9 cellular contexts compared by ENCODE assay signal in the genomic region with DNA sequence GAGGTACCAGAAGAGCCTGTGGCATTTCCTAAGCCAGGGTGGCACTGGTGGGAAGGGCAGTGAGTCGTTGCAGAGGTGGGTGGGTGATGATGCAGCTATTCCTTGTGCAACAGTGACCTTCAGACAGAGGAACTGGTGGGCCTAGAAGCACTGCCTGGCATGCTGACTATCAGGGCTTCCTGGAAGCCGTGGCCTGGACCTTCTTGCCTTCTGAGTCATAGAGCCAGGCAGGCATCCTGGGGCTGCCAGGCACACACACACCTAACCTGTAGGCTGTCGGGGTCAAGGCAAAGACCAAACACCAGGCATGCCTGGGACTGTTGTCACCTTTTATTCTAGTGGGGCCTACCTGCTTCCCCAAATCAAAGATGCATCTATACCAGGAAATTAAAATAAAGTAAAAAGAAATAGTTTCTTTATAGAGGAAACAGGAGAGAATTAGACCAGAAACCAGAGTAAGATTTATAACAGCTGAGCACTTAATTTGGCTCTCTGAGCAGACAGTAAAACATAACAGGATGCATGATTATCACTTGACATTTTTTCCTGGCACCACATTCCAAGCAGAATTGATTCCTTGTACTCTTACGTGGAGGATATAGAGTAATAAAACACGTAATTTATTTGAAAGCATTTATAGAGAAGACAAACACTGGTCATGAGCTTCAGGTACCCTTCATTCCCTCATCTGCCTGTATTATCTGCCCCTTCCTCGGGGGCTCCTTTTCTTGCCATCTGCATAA. TPM values are rescaled to one million over a fixed set of nuclear protein-coding genes. Genes with fewer than 3 reads are reported as not detected.
A peak's percentile ranks its signal among the peaks of the same experiment; 100 is the strongest.
DNase-seq lines count a peak whose midpoint lies in the region; ATAC-seq, FAIRE-seq and TF ChIP-seq lines count a peak whose summit lies in the region.
"Had no signal": no experiment of that assay in that cellular context is flagged by ENCODE, and none has a peak within 500 bp of the region (broad histone marks: within the 10 kb centered on the region; RNA-seq: fewer than 3 reads in every experiment).

No MANE protein-coding gene starts in this region.

- H4K20me1 ChIP-seq in osteoblast (ENCODE audit: insufficient read depth, low read length) (no peaks in the 10 kb centered on the region), Karpas-422 (ENCODE audit: insufficient read depth, low read depth, low read length) (no peaks in the 10 kb centered on the region)

- intact Hi-C loops in dendritic cell treated with granulocyte-macrophage colony-stimulating factor and Interleukin-4, amounts not matched to agents 40 ng/mL and 50 ng/mL, for 4 days (cut with micrococcal nuclease): loop anchor here (10.0 kb wide), 1 partner anchor 73 kb away; no protein-coding TSS in a partner anchor

- CTCF ChIA-PET in RWPE1 (lab: Yijun Ruan, JAX): interaction anchor here (1.0 to 1.9 kb wide), 3 partner anchors 11 to 158 kb away, joined by 3 to 6 read pairs (median 3); no protein-coding TSS in a partner anchor

- H3K27ac ChIP-seq in RWPE1: peak overlapping the region; percentile 68
- peak overlapping the region; percentile 19 for H3K27ac ChIP-seq in osteoblast (ENCODE audit: low read depth, low read length)
- no peak overlapping the region for H3K27ac ChIP-seq in Karpas-422 (ENCODE audit: low read length)

- DNase-seq in CD1c-positive myeloid dendritic cell (ENCODE audit: extremely low spot score): peak; percentile 84
- DNase-seq in RWPE1 (ENCODE audit: low spot score): peak; percentile 85
- peak; percentile 37 for DNase-seq in osteoblast (ENCODE audit: insufficient read length, low spot score, missing footprints)
- DNase-seq in Karpas-422: no peak
- no peak for DNase-seq in GM12891 (ENCODE audit: insufficient read length, low spot score)
- DNase-seq in putamen (ENCODE audit: low spot score): no peak
- DNase-seq: amygdala had no signal

- no peaks in the 10 kb centered on the region for H3K9me3 ChIP-seq in osteoblast (ENCODE audit: low read depth, low read length)
- H3K9me3 ChIP-seq in Karpas-422 (ENCODE audit: low read length): no peaks in the 10 kb centered on the region

- H3K27me3 Mint-ChIP-seq in dendritic cell treated with granulocyte-macrophage colony-stimulating factor and Interleukin-4, amounts not matched to agents 40 ng/mL and 50 ng/mL, for 4 days: no peaks in the 10 kb centered on the region

- H2AFZ ChIP-seq in osteoblast (ENCODE audit: low read length) (no peak overlapping the region), Karpas-422 (ENCODE audit: low read length) (no peak overlapping the region)

- TF ChIP-seq CTCF in RWPE1 (conservative IDR thresholded peaks at IDR 0.05; ENCODE audit: low read depth): no peak
- no peak for TF ChIP-seq CTCF in osteoblast (IDR thresholded peaks at IDR 0.05; ENCODE audit: extremely low read depth, low read depth, low read length)

- POLR2A ChIA-PET in RWPE1 (lab: Yijun Ruan, JAX; ENCODE audit: low non-redundant PET): no interaction called here

- H3K79me2 ChIP-seq in osteoblast (ENCODE audit: insufficient read depth, low read length): peaks cover 15% of the 10 kb centered on the region
- peaks cover 8% of the 10 kb centered on the region for H3K79me2 ChIP-seq in Karpas-422 (ENCODE audit: low read length)

- H3K4me3 Mint-ChIP-seq in dendritic cell treated with granulocyte-macrophage colony-stimulating factor and Interleukin-4, amounts not matched to agents 40 ng/mL and 50 ng/mL, for 4 days: no peak overlapping the region

- H3K27me3 ChIP-seq in osteoblast (ENCODE audit: insufficient read depth, low read length): no peaks in the 10 kb centered on the region
- H3K27me3 ChIP-seq in Karpas-422 (ENCODE audit: low read length): no peaks in the 10 kb centered on the region

- H3K4me2 ChIP-seq in osteoblast (ENCODE audit: insufficient read depth, low read length): no peak overlapping the region
- no peak overlapping the region for H3K4me2 ChIP-seq in Karpas-422 (ENCODE audit: low read depth, low read length, poor library complexity, severe bottlenecking)

- peaks cover 99% of the 10 kb centered on the region for H3K36me3 Mint-ChIP-seq in dendritic cell treated with granulocyte-macrophage colony-stimulating factor and Interleukin-4, amounts not matched to agents 40 ng/mL and 50 ng/mL, for 4 days (ENCODE audit: low read depth)

- H3K4me1 ChIP-seq in osteoblast (ENCODE audit: insufficient read depth, low read length): peaks cover 20% of the 10 kb centered on the region
- H3K4me1 ChIP-seq in Karpas-422 (ENCODE audit: low read length): peaks cover 10% of the 10 kb centered on the region

- no peak overlapping the region for H3K9ac ChIP-seq in Karpas-422 (ENCODE audit: low read length)

- no peaks in the 10 kb centered on the region for H3K9me2 ChIP-seq in Karpas-422 (replicated peaks; ENCODE audit: insufficient read depth, low read length)

- no peak for TF ChIP-seq POLR2A in GM12891 (IDR thresholded peaks at IDR 0.05; ENCODE audit: low read depth, low read length)

- H3K36me3 ChIP-seq in osteoblast (ENCODE audit: insufficient read depth, low read length): peaks cover 58% of the 10 kb centered on the region
- H3K36me3 ChIP-seq in Karpas-422 (ENCODE audit: insufficient read depth, low read length): peaks cover 42% of the 10 kb centered on the region

- peaks cover 41% of the 10 kb centered on the region for H3K4me1 Mint-ChIP-seq in dendritic cell treated with granulocyte-macrophage colony-stimulating factor and Interleukin-4, amounts not matched to agents 40 ng/mL and 50 ng/mL, for 4 days (ENCODE audit: low read depth)

- H3K9me3 Mint-ChIP-seq in dendritic cell treated with granulocyte-macrophage colony-stimulating factor and Interleukin-4, amounts not matched to agents 40 ng/mL and 50 ng/mL, for 4 days: no peaks in the 10 kb centered on the region

- ATAC-seq in HG03457 (IDR thresholded peaks at IDR 0.05; ENCODE audit: unreplicated experiment): no peak

- H3K27ac Mint-ChIP-seq in dendritic cell treated with granulocyte-macrophage colony-stimulating factor and Interleukin-4, amounts not matched to agents 40 ng/mL and 50 ng/mL, for 4 days: peak overlapping the region; percentile 41

- no peak for FAIRE-seq in GM12891 (lab: Jason Lieb, UNC)

- H3K4me3 ChIP-seq in osteoblast (ENCODE audit: insufficient read depth, low read length): no peak overlapping the region
- H3K4me3 ChIP-seq in Karpas-422 (ENCODE audit: low read length): no peak overlapping the region

TF ChIP-seq in GM12891, 5 proteins besides CTCF, POLR2A, EP300 and RAD21:
- TF ChIP-seq POLR2AphosphoS5 (IDR thresholded peaks at IDR 0.05; ENCODE audit: low read depth, low read length): no peak
- no peak for TF ChIP-seq POU2F2 (IDR thresholded peaks at IDR 0.05; ENCODE audit: low read depth, low read length)
- no peak for TF ChIP-seq PAX5 (IDR thresholded peaks at IDR 0.05; ENCODE audit: insufficient read depth, low read length, severe bottlenecking)
- no peak for TF ChIP-seq TAF1 (IDR thresholded peaks at IDR 0.05; ENCODE audit: low read depth, low read length)
TF ChIP-seq in GM12891: peak in this region for 0.

RNA-seq across cellular contexts. Expression of a gene that starts 25.1 kb away (rescaled TPM):
- total RNA-seq in osteoblast: 56.1 and 56.6 TPM in 2 replicates
- 77.9 and 135 TPM in 2 replicates for total RNA-seq in Karpas-422 (2014; rRNA removed; shearing (Covaris generic); ENCODE audit: low replicate concordance)
- polyA plus RNA-seq in GM12891 (2012; ENCODE audit: low read depth, missing spikeins): 53.0 TPM

RNA-seq across cellular contexts. Expression of a gene that starts 37.4 kb away (rescaled TPM):
- 0.59 and 1.1 TPM in 2 replicates for total RNA-seq in osteoblast
- 17.5 and 18.3 TPM in 2 replicates for total RNA-seq in Karpas-422 (2014; rRNA removed; shearing (Covaris generic); ENCODE audit: low replicate concordance)
- 20.0 TPM for polyA plus RNA-seq in GM12891 (2012; ENCODE audit: low read depth, missing spikeins)

Comparison
In these comparisons a context has a peak if more than half of its experiments do, and no peak if none do; other contexts are left out.
1. DNase-seq: peak in CD1c-positive myeloid dendritic cell (single experiment), RWPE1 (single experiment) and osteoblast (single experiment); none in Karpas-422 (single experiment), GM12891 (single experiment) and putamen (single experiment).